In the genomic region with DNA sequence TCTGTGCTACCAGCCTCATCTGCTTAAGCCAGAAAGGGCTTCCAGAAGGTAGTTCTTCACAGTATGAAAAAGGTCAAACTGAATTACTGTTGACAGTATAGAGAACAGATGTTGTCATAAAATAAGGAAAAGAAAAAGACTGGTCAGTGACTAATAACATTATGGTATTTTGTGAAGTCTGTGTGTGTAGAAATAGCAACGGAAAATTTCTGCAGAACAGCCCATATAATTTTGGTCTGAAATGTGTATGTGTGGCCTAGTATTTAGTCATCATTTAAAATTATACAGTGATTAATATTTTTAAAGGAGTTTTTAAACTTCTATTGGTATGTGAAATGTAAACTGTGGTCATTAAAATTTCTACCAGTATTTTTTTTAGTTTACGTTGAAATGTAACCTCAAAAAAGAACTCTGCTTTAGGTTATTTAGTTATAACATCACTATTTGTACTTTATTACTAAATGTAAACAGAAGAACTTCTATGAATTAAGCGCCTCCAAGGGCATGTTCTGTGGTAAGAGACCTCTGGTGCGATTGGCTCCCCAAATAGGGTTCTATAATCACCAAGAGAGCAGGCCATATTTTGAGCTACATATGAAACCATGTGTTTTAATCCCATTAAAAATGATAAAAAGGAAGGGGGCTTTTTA, we compare ENCODE assay signal across 9 cellular contexts. TPM values are rescaled to one million over a fixed set of nuclear protein-coding genes. Genes with fewer than 3 reads are reported as not detected.
A peak's percentile ranks its signal among the peaks of the same experiment; 100 is the strongest.
DNase-seq lines count a peak whose midpoint lies in the region; ATAC-seq and TF ChIP-seq lines count a peak whose summit lies in the region.
"Had no signal": no experiment of that assay in that cellular context is flagged by ENCODE, and none has a peak within 500 bp of the region (broad histone marks: within the 10 kb centered on the region; RNA-seq: fewer than 3 reads in every experiment).

No MANE protein-coding gene starts in this region.

- no peak overlapping the region for H3K4me3 ChIP-seq in astrocyte of the spinal cord (ENCODE audit: low read depth, low read length)
- H3K4me3 ChIP-seq: SK-N-MC had no signal

- in situ Hi-C loops in astrocyte of the spinal cord (cut with HindIII; ENCODE audit: low sequenced_read_pairs): no loop called here

- no peak overlapping the region for H3K4me3 Mint-ChIP-seq in activated CD4-positive, alpha-beta T cell treated with anti-CD3 and anti-CD28 coated beads, Interleukin-2, amount 10 ng/mL, durations not matched to agents 7 days and 5 days
- peak overlapping the region in 1 of 2 donors; percentile 27 for H3K4me3 Mint-ChIP-seq in stimulated activated naive CD8-positive, alpha-beta T cell treated with anti-CD3 and anti-CD28 coated beads, Interleukin-15, amount 100 ng/mL, for 72 hours

- POLR2A ChIA-PET in activated CD4-positive, alpha-beta T cell treated with anti-CD3 and anti-CD28 coated beads, Interleukin-2, amount 10 ng/mL, durations not matched to agents 7 days and 5 days (lab: Charles Lee): no interaction called here

- peak; percentile 30 for ATAC-seq in HG03175 (IDR thresholded peaks at IDR 0.05; ENCODE audit: unreplicated experiment)
- ATAC-seq in stimulated activated naive CD8-positive, alpha-beta T cell treated with anti-CD3 and anti-CD28 coated beads, Interleukin-15, amount 100 ng/mL, for 72 hours: peak; percentile 13

- DNase-seq in activated CD4-positive, alpha-beta T cell treated with anti-CD3 and anti-CD28 coated beads, Interleukin-2, amount 10 ng/mL, durations not matched to agents 7 days and 5 days: no peak
- no peak for DNase-seq in activated CD4-positive, alpha-beta T cell treated with anti-CD3 and anti-CD28 coated beads, Interleukin-2, amount 50 U/mL, for 4 hours
- DNase-seq in astrocyte of the spinal cord (ENCODE audit: low read depth, low spot score) (peak; percentile 68), occipital lobe (lab: John Stamatoyannopoulos, UW) (no peak)
- DNase-seq in stimulated activated naive CD8-positive, alpha-beta T cell treated with anti-CD3 and anti-CD28 coated beads, Interleukin-15, amount 100 ng/mL, for 72 hours: no peak
- DNase-seq in stimulated activated CD4-positive, alpha-beta T cell treated with anti-CD3 and anti-CD28 coated beads, Interleukin-4, amount 100 ng/mL, for 4 hours: no peak
- DNase-seq in NK-92 treated with Interleukin-12 subunit alpha and Interleukin-12 subunit beta, amount 100 ng/mL, for 24 hours (lab: John Stamatoyannopoulos, UW): no peak

- H3K36me3 Mint-ChIP-seq in activated CD4-positive, alpha-beta T cell treated with anti-CD3 and anti-CD28 coated beads, Interleukin-2, amount 10 ng/mL, durations not matched to agents 7 days and 5 days (ENCODE audit: low read depth): peaks cover 66% of the 10 kb centered on the region

- H3K4me1 Mint-ChIP-seq in activated CD4-positive, alpha-beta T cell treated with anti-CD3 and anti-CD28 coated beads, Interleukin-2, amount 10 ng/mL, durations not matched to agents 7 days and 5 days: peaks cover 82% of the 10 kb centered on the region
- H3K4me1 Mint-ChIP-seq in stimulated activated naive CD8-positive, alpha-beta T cell treated with anti-CD3 and anti-CD28 coated beads, Interleukin-15, amount 100 ng/mL, for 72 hours: peaks cover 94% of the 10 kb centered on the region

- CTCF ChIA-PET in activated CD4-positive, alpha-beta T cell treated with anti-CD3 and anti-CD28 coated beads, Interleukin-2, amount 10 ng/mL, durations not matched to agents 7 days and 5 days (lab: Charles Lee): interaction anchor here (1.1 to 1.5 kb wide), 2 partner anchors 10 to 127 kb away, joined by 3 to 4 read pairs; no protein-coding TSS in a partner anchor

- peaks cover 3% of the 10 kb centered on the region for H3K9me3 Mint-ChIP-seq in activated CD4-positive, alpha-beta T cell treated with anti-CD3 and anti-CD28 coated beads, Interleukin-2, amount 10 ng/mL, durations not matched to agents 7 days and 5 days
- no peaks in the 10 kb centered on the region for H3K9me3 Mint-ChIP-seq in stimulated activated naive CD8-positive, alpha-beta T cell treated with anti-CD3 and anti-CD28 coated beads, Interleukin-15, amount 100 ng/mL, for 72 hours

- H3K27ac Mint-ChIP-seq in activated CD4-positive, alpha-beta T cell treated with anti-CD3 and anti-CD28 coated beads, Interleukin-2, amount 10 ng/mL, durations not matched to agents 7 days and 5 days: peak overlapping the region; percentile 65
- H3K27ac Mint-ChIP-seq in stimulated activated naive CD8-positive, alpha-beta T cell treated with anti-CD3 and anti-CD28 coated beads, Interleukin-15, amount 100 ng/mL, for 72 hours: peak overlapping the region in 1 of 2 donors; percentile 82

- no peak for TF ChIP-seq CTCF in astrocyte of the spinal cord (IDR thresholded peaks at IDR 0.05; ENCODE audit: low read depth, low read length)

- H3K27me3 Mint-ChIP-seq in activated CD4-positive, alpha-beta T cell treated with anti-CD3 and anti-CD28 coated beads, Interleukin-2, amount 10 ng/mL, durations not matched to agents 7 days and 5 days: no peaks in the 10 kb centered on the region
- no peaks in the 10 kb centered on the region for H3K27me3 Mint-ChIP-seq in stimulated activated naive CD8-positive, alpha-beta T cell treated with anti-CD3 and anti-CD28 coated beads, Interleukin-15, amount 100 ng/mL, for 72 hours

RNA-seq across cellular contexts. Expression of a gene that starts 3.3 kb away (rescaled TPM):
- total RNA-seq in activated CD4-positive, alpha-beta T cell treated with anti-CD3 and anti-CD28 coated beads, Interleukin-2, amount 10 ng/mL, durations not matched to agents 7 days and 5 days: 10 to 100 TPM; 41.4 to 45.1 TPM
- total RNA-seq in occipital lobe: 3.1 TPM

RNA-seq across cellular contexts. Expression of a gene that starts 52.3 kb away (rescaled TPM):
- total RNA-seq in activated CD4-positive, alpha-beta T cell treated with anti-CD3 and anti-CD28 coated beads, Interleukin-2, amount 10 ng/mL, durations not matched to agents 7 days and 5 days: 10 to 100 TPM; 19.7 to 25.4 TPM
- total RNA-seq in occipital lobe: not detected

Comparison
In these comparisons a context has a peak if more than half of its experiments do, and no peak if none do; other contexts are left out.
1. RNA of a gene that starts 3.3 kb away (total RNA-seq): 41.4 to 45.1 TPM in activated CD4-positive, alpha-beta T cell treated with anti-CD3 and anti-CD28 coated beads, Interleukin-2, amount 10 ng/mL, durations not matched to agents 7 days and 5 days; 3.1 TPM in occipital lobe (single experiment); every median in the first group is over 10 times any median in the second.
2. RNA of a gene that starts 52.3 kb away (total RNA-seq): 19.7 to 25.4 TPM in activated CD4-positive, alpha-beta T cell treated with anti-CD3 and anti-CD28 coated beads, Interleukin-2, amount 10 ng/mL, durations not matched to agents 7 days and 5 days; not detected in occipital lobe (single experiment); every median in the first group is over 10 times any median in the second.